In genomic region chr19:4976412-4977298, GRCh38 we compare ENCODE assay signal across 8 cellular contexts. TPM values are rescaled to one million over a fixed set of nuclear protein-coding genes. Genes with fewer than 3 reads are reported as not detected.
A peak's percentile ranks its signal among the peaks of the same experiment; 100 is the strongest.
DNase-seq lines count a peak whose midpoint lies in the region; ATAC-seq, FAIRE-seq and TF ChIP-seq lines count a peak whose summit lies in the region.

No MANE protein-coding gene starts in this region.

- TSS peak; percentile 37 for BruUV-seq in GM12878 (replicated peaks; lab: Mats Ljungman, UMichigan)

- in situ Hi-C loops in GM12878 (cut with MboI) = no loop called here

- TF ChIP-seq CTCF in BJ (IDR thresholded peaks at IDR 0.05; ENCODE audit: insufficient read depth, low read depth, low read length) (peak; percentile 82), GM12878 (IDR thresholded peaks at IDR 0.05 in 2 of 3, conservative IDR thresholded peaks at IDR 0.05 in 1 of 3; ENCODE audit: control insufficient read depth in 2 of 3, extremely low read depth in 1 of 3, insufficient read depth in 1 of 3, low read depth in 3 of 3, low read length in 3 of 3) (peak in 1 of 3 experiments; percentile 24; a peak in 2 of 6 replicates)

- no peak overlapping the region for H3K4me3 Mint-ChIP-seq in activated CD4-positive, alpha-beta T cell treated with anti-CD3 and anti-CD28 coated beads, Interleukin-2, amount 10 ng/mL, durations not matched to agents 7 days and 5 days
- no peak overlapping the region for H3K4me3 Mint-ChIP-seq in activated T-cell treated with anti-CD3 and anti-CD28 coated beads, Interleukin-2, amount 50 U/mL, for 72 hours

- RAD21 ChIA-PET in GM12878 (lab: Charles Lee; ENCODE audit: unreplicated experiment) = no interaction called here

- H3K27ac Mint-ChIP-seq in activated CD4-positive, alpha-beta T cell treated with anti-CD3 and anti-CD28 coated beads, Interleukin-2, amount 10 ng/mL, durations not matched to agents 7 days and 5 days = no peak overlapping the region
- no peak overlapping the region for H3K27ac Mint-ChIP-seq in activated T-cell treated with anti-CD3 and anti-CD28 coated beads, Interleukin-2, amount 50 U/mL, for 72 hours

- peaks cover 15% of the 10 kb centered on the region for H3K4me1 ChIP-seq in GM12878 (ENCODE audit: control insufficient read depth, insufficient read depth, low read length)
- H3K4me1 ChIP-seq in skeletal muscle satellite cell (ENCODE audit: control insufficient read depth, insufficient read depth, low read length) = peaks cover 54% of the 10 kb centered on the region

- peaks cover 70% of the 10 kb centered on the region for H3K79me2 ChIP-seq in GM12878 (ENCODE audit: control insufficient read depth, insufficient read depth, low read length)

- peaks cover 18% of the 10 kb centered on the region for H3K4me1 Mint-ChIP-seq in activated CD4-positive, alpha-beta T cell treated with anti-CD3 and anti-CD28 coated beads, Interleukin-2, amount 10 ng/mL, durations not matched to agents 7 days and 5 days
- peaks cover 20% of the 10 kb centered on the region for H3K4me1 Mint-ChIP-seq in activated T-cell treated with anti-CD3 and anti-CD28 coated beads, Interleukin-2, amount 50 U/mL, for 72 hours (ENCODE audit: low read depth)

- SMC1A ChIA-PET in GM12878 (lab: Charles Lee; ENCODE audit: uncharacterized antibody, unreplicated experiment) = no interaction called here

- CTCF ChIA-PET in BJ (lab: Yijun Ruan, JAX) = interaction anchor here (0.6 to 2.2 kb wide), 9 partner anchors 13 to 74 kb away, joined by 3 to 9 read pairs (median 4); partner anchors contain the start of genes ARRDC5 and UHRF1
- CTCF ChIA-PET in GM12878 (lab: Yijun Ruan, JAX) = interaction anchor here (0.7 to 1.1 kb wide), 2 partner anchors 167 to 710 kb away, joined by 4 read pairs; no protein-coding TSS in a partner anchor
- CTCF ChIA-PET in activated CD4-positive, alpha-beta T cell treated with anti-CD3 and anti-CD28 coated beads, Interleukin-2, amount 10 ng/mL, durations not matched to agents 7 days and 5 days (lab: Charles Lee) = no interaction called here

- H3K27me3 ChIP-seq in BJ (ENCODE audit: control insufficient read depth, insufficient read depth, low read length) (no peaks in the 10 kb centered on the region), GM12878 (replicated peaks in 1 of 2; ENCODE audit: control insufficient read depth in 2 of 2, insufficient read depth in 2 of 2, low read length in 1 of 2) (no peaks in the 10 kb centered on the region), skeletal muscle satellite cell (ENCODE audit: control insufficient read depth, insufficient read depth, low read length) (no peaks in the 10 kb centered on the region)

- 80% methylated on average over 30 of the region's 33 CpGs for WGBS in GM12878 (ENCODE audit: insufficient coverage, insufficient replicate concordance, low lambda C conversion rate, missing lambda C conversion rate)

- peaks cover 4% of the 10 kb centered on the region for H3K36me3 Mint-ChIP-seq in activated CD4-positive, alpha-beta T cell treated with anti-CD3 and anti-CD28 coated beads, Interleukin-2, amount 10 ng/mL, durations not matched to agents 7 days and 5 days (ENCODE audit: low read depth)
- peaks cover 0 to 1% of the 10 kb centered on the region in 2 donors for H3K36me3 Mint-ChIP-seq in activated T-cell treated with anti-CD3 and anti-CD28 coated beads, Interleukin-2, amount 50 U/mL, for 72 hours (ENCODE audit: insufficient read depth in 2 of 2)

- TF ChIP-seq POLR2A in GM12878 (IDR thresholded peaks at IDR 0.05; ENCODE audit: low read depth, low read length) = no peak

- TF ChIP-seq RAD21 in GM12878 (IDR thresholded peaks at IDR 0.05; ENCODE audit: insufficient read depth, low read depth, low read length) = no peak

- POLR2A ChIA-PET in BJ (lab: Charles Lee) = no interaction called here
- POLR2A ChIA-PET in GM12878 (lab: Charles Lee) = no interaction called here
- POLR2A ChIA-PET in activated CD4-positive, alpha-beta T cell treated with anti-CD3 and anti-CD28 coated beads, Interleukin-2, amount 10 ng/mL, durations not matched to agents 7 days and 5 days (lab: Charles Lee) = no interaction called here

- H3K36me3 ChIP-seq in BJ (ENCODE audit: control insufficient read depth, insufficient read depth, low read length) = peaks cover 10% of the 10 kb centered on the region
- peaks cover 2 to 6% of the 10 kb centered on the region in 2 experiments; a peak in 2 of 4 replicates for H3K36me3 ChIP-seq in GM12878 (ENCODE audit: control insufficient read depth in 2 of 2, insufficient read depth in 2 of 2, low read length in 1 of 2)
- H3K36me3 ChIP-seq in skeletal muscle satellite cell (ENCODE audit: insufficient read depth, low read length) = no peaks in the 10 kb centered on the region

- H3K9ac ChIP-seq in GM12878 (ENCODE audit: control insufficient read depth, insufficient read depth, low read length) = no peak overlapping the region
- peak overlapping the region; percentile 73 for H3K9ac ChIP-seq in skeletal muscle satellite cell (ENCODE audit: low read depth, low read length)

- intact Hi-C loops in GM12878 (cut with micrococcal nuclease; ENCODE audit: unreplicated experiment) = no loop called here

- H3K4me2 ChIP-seq in GM12878 (ENCODE audit: control insufficient read depth, insufficient read depth) (0 out of 2 replicates have a peak overlapping the region, but pooled peaks have one; percentile 18), skeletal muscle satellite cell (ENCODE audit: low read length) (peak overlapping the region; percentile 83)

- no peak overlapping the region for H3K27ac ChIP-seq in GM12878 (ENCODE audit: control insufficient read depth, insufficient read depth)

- H3K27me3 Mint-ChIP-seq in activated CD4-positive, alpha-beta T cell treated with anti-CD3 and anti-CD28 coated beads, Interleukin-2, amount 10 ng/mL, durations not matched to agents 7 days and 5 days = no peaks in the 10 kb centered on the region
- no peaks in the 10 kb centered on the region for H3K27me3 Mint-ChIP-seq in activated T-cell treated with anti-CD3 and anti-CD28 coated beads, Interleukin-2, amount 50 U/mL, for 72 hours (ENCODE audit: low read depth)

- peaks cover 8% of the 10 kb centered on the region for H4K20me1 ChIP-seq in GM12878 (ENCODE audit: control insufficient read depth, insufficient read depth)

- DNase-seq in BJ (ENCODE audit: low read depth) (peak; percentile 89), LHCN-M2 (ENCODE audit: low read depth) (peak; percentile 70), GM12878 (ENCODE audit: low read depth, low spot score) (no peak), iPS-NIHi7 (ENCODE audit: extremely low spot score) (peak; percentile 68), SW 1271 (lab: John Stamatoyannopoulos, UW) (no peak)
- DNase-seq in activated CD4-positive, alpha-beta T cell treated with anti-CD3 and anti-CD28 coated beads, Interleukin-2, amount 10 ng/mL, durations not matched to agents 7 days and 5 days = no peak
- DNase-seq in activated T-cell treated with anti-CD3 and anti-CD28 coated beads, Interleukin-2, amount 50 U/mL, for 72 hours = no peak

- no peak overlapping the region for H2AFZ ChIP-seq in GM12878 (ENCODE audit: control insufficient read depth, low read depth, low read length)

- H3K9me3 ChIP-seq in GM12878 (replicated peaks; ENCODE audit: control insufficient read depth, insufficient read depth, low read length) (no peaks in the 10 kb centered on the region), skeletal muscle satellite cell (replicated peaks; ENCODE audit: low read length) (no peaks in the 10 kb centered on the region)

- FAIRE-seq in GM12878 (lab: Jason Lieb, UNC) = no peak

- no peaks in the 10 kb centered on the region for H3K9me3 Mint-ChIP-seq in activated CD4-positive, alpha-beta T cell treated with anti-CD3 and anti-CD28 coated beads, Interleukin-2, amount 10 ng/mL, durations not matched to agents 7 days and 5 days
- H3K9me3 Mint-ChIP-seq in activated T-cell treated with anti-CD3 and anti-CD28 coated beads, Interleukin-2, amount 50 U/mL, for 72 hours = no peaks in the 10 kb centered on the region

- ATAC-seq in GM12878 = no peak
- no peak for ATAC-seq in activated T-cell treated with anti-CD3 and anti-CD28 coated beads, Interleukin-2, amount 50 U/mL, for 72 hours (replicated peaks in 1 of 2)

- H3K4me3 ChIP-seq in BJ (ENCODE audit: low read depth, low read length) = no peak overlapping the region
- no peak overlapping the region for H3K4me3 ChIP-seq in GM12878
- H3K4me3 ChIP-seq in skeletal muscle satellite cell (ENCODE audit: low read length) = peak overlapping the region; percentile 52

- no peak for TF ChIP-seq EP300 in GM12878 (IDR thresholded peaks at IDR 0.05; ENCODE audit: borderline replicate concordance in 1 of 2, control insufficient read depth in 1 of 2, low read depth in 2 of 2, low read length in 2 of 2)

TF ChIP-seq in GM12878, 131 proteins besides CTCF, POLR2A, EP300 and RAD21 (continues in another document):
- no peak for TF ChIP-seq BACH1 (IDR thresholded peaks at IDR 0.05; ENCODE audit: borderline replicate concordance)
- TF ChIP-seq EZH2 (IDR thresholded peaks at IDR 0.05; ENCODE audit: borderline replicate concordance, control insufficient read depth, low read depth, low read length) = no peak
- TF ChIP-seq JUND (IDR thresholded peaks at IDR 0.05; ENCODE audit: low read depth, low read length) = no peak

RNA-seq across cellular contexts. Expression of gene KDM4B, which starts 7.7 kb away (rescaled TPM):
- polyA plus RNA-seq in BJ (2011; rRNA removed) (10.5 and 15.2 TPM in 2 replicates), GM12878 (2011; rRNA removed) (8.0 and 16.0 TPM in 2 replicates), GM12878 (2014; fragmentation: Illumina TruSeq; extraction: Trizol) (3.1 and 7.6 TPM in 2 replicates), GM12878 (2014; fragmentation: Nextera tagmentation; extraction: Ambion mirVana) (1 to 10 TPM in 1 of 2 experiments, under 1 TPM in 1; 0.47 to 1.8 TPM), GM12878 (2014; rRNA removed) (32.2 and 33.7 TPM in 2 replicates), GM12878 (2016; fragmentation: Nextera tagmentation; extraction: Ambion mirVana) (10 to 100 TPM; 16.4 to 19.1 TPM)
- 32.3 and 40.0 TPM in 2 replicates for polyA minus RNA-seq in BJ (2011; rRNA and poly(A)+ RNA removed)
- total RNA-seq in LHCN-M2 (2014; rRNA removed) (15.0 and 15.8 TPM in 2 replicates), GM12878 (2014; rRNA removed) (25.6 and 26.5 TPM in 2 replicates), GM12878 (2014; rRNA removed; fragmentation: Illumina TruSeq; extraction: Trizol) (11.3 and 12.3 TPM in 2 replicates), GM12878 (2021) (49.6 and 50.2 TPM in 2 replicates)
- 17.9 TPM for polyA plus RNA-seq in LHCN-M2 (2012)
- total RNA-seq in GM12878 (2013; cell fraction: nucleolus; rRNA removed) = 152 and 157 TPM in 2 replicates
- polyA plus RNA-seq in GM12878 (2011; ENCODE audit: low read depth) = 11.6 TPM
- polyA plus RNA-seq in GM12878 (2011; cell fraction: cytosol; rRNA removed) = 17.7 and 21.6 TPM in 2 replicates
- polyA plus RNA-seq in GM12878 (2011; cell fraction: nucleus; rRNA removed) = 69.2 and 77.9 TPM in 2 replicates
- polyA plus RNA-seq in GM12878 (2012) = 41.0 and 42.8 TPM in 2 replicates
- polyA minus RNA-seq in GM12878 (2011; rRNA and poly(A)+ RNA removed) = 28.3 and 50.6 TPM in 2 replicates
- 23.2 and 24.5 TPM in 2 replicates for polyA minus RNA-seq in GM12878 (2011; cell fraction: cytosol; rRNA and poly(A)+ RNA removed)
- 47.8 and 58.7 TPM in 2 replicates for polyA minus RNA-seq in GM12878 (2011; cell fraction: nucleus; rRNA and poly(A)+ RNA removed)
- total RNA-seq in skeletal muscle satellite cell (2012; rRNA removed) = 18.0 and 18.8 TPM in 2 replicates
- 10 to 100 TPM; 37.1 to 40.2 TPM for total RNA-seq in activated CD4-positive, alpha-beta T cell treated with anti-CD3 and anti-CD28 coated beads, Interleukin-2, amount 10 ng/mL, durations not matched to agents 7 days and 5 days
- 10 to 100 TPM; 31.3 to 37.1 TPM for total RNA-seq in activated T-cell treated with anti-CD3 and anti-CD28 coated beads, Interleukin-2, amount 50 U/mL, for 72 hours

Comparison
In these comparisons a context has a peak if more than half of its experiments do, and no peak if none do; other contexts are left out.
1. DNase-seq: peak in BJ (single experiment), LHCN-M2 (single experiment) and iPS-NIHi7 (single experiment); none in GM12878 (single experiment), activated CD4-positive, alpha-beta T cell treated with anti-CD3 and anti-CD28 coated beads, Interleukin-2, amount 10 ng/mL, durations not matched to agents 7 days and 5 days (single experiment), activated T-cell treated with anti-CD3 and anti-CD28 coated beads, Interleukin-2, amount 50 U/mL, for 72 hours (0 of 2) and SW 1271 (0 of 2).